ENCODE assay signal across 23 cellular contexts in genomic region chr21:36717901-36718465, GRCh38. TPM values are rescaled to one million over a fixed set of nuclear protein-coding genes. Genes with fewer than 3 reads are reported as not detected.
"Had no signal": no experiment of that assay in that cellular context is flagged by ENCODE, and none has a peak within 500 bp of the region (broad histone marks: within the 10 kb centered on the region; RNA-seq: fewer than 3 reads in every experiment).

No MANE protein-coding gene starts in this region.

- H3K4me3 ChIP-seq: coronary artery, left lung, lung, neural progenitor cell, tibial artery had no signal

- H3K36me3 ChIP-seq: left lung, neural progenitor cell, tibial artery, WERI-Rb-1 had no signal

- H3K4me1 Mint-ChIP-seq: activated naive CD8-positive, alpha-beta T cell treated with anti-CD3 and anti-CD28 coated beads, Interleukin-2, amount 10 ng/mL, durations not matched to agents 7 days and 5 days; naive thymus-derived CD4-positive, alpha-beta T cell; T-cell had no signal

- H3K27ac Mint-ChIP-seq: activated naive CD8-positive, alpha-beta T cell treated with anti-CD3 and anti-CD28 coated beads, Interleukin-2, amount 10 ng/mL, durations not matched to agents 7 days and 5 days; activated T-cell treated with anti-CD3 and anti-CD28 coated beads, Interleukin-2, amount 50 U/mL, for 24 hours; activated T-helper 17 cell treated with anti-CD3 and anti-CD28 coated beads, Interleukin-2, amount 50 U/mL, for 72 hours; naive thymus-derived CD4-positive, alpha-beta T cell; neural progenitor cell; T-cell; T-helper 2 cell treated with Interferon-gamma antibody and Interleukin-4, amounts not matched to agents 5 μg/mL and 100 μg/mL, for 36 hours had no signal

- H2AFZ ChIP-seq: neural progenitor cell had no signal

- H3K9me3 ChIP-seq: left lung, tibial artery had no signal

- H3K27ac ChIP-seq: coronary artery, left lung, neural progenitor cell, tibial artery, WERI-Rb-1 had no signal

- H3K4me1 ChIP-seq: left lung, neural progenitor cell, tibial artery had no signal

- H3K4me2 ChIP-seq: neural progenitor cell had no signal

- H3K4me3 Mint-ChIP-seq: activated naive CD8-positive, alpha-beta T cell treated with anti-CD3 and anti-CD28 coated beads, Interleukin-2, amount 10 ng/mL, durations not matched to agents 7 days and 5 days; activated T-cell treated with anti-CD3 and anti-CD28 coated beads, Interleukin-2, amount 50 U/mL, for 24 hours; activated T-helper 17 cell treated with anti-CD3 and anti-CD28 coated beads, Interleukin-2, amount 50 U/mL, for 72 hours; naive thymus-derived CD4-positive, alpha-beta T cell; neural progenitor cell; T-cell; T-helper 2 cell treated with Interferon-gamma antibody and Interleukin-4, amounts not matched to agents 5 μg/mL and 100 μg/mL, for 36 hours had no signal

- ATAC-seq: activated T-helper 17 cell treated with anti-CD3 and anti-CD28 coated beads, Interleukin-2, amount 50 U/mL, for 72 hours; left lung; naive thymus-derived CD4-positive, alpha-beta T cell; stimulated activated naive CD8-positive, alpha-beta T cell treated with anti-CD3 and anti-CD28 coated beads, Interleukin-15, Interleukin-2, amounts not matched to agents 100 U/mL and 50 U/mL, for 24 hours; T-cell had no signal

- DNase-seq: activated CD8-positive, alpha-beta memory T cell treated with anti-CD3 and anti-CD28 coated beads for 24 hours; activated CD8-positive, alpha-beta memory T cell treated with anti-CD3 and anti-CD28 coated beads, Interleukin-2, amount 50 U/mL, for 4 hours; activated naive CD4-positive, alpha-beta T cell treated with Interleukin-2 at 50 U/mL for 16 hours; activated naive CD8-positive, alpha-beta T cell treated with anti-CD3 and anti-CD28 coated beads, Interleukin-2, amount 10 ng/mL, durations not matched to agents 7 days and 5 days; activated T-cell treated with anti-CD3 and anti-CD28 coated beads, Interleukin-2, amount 50 U/mL, for 24 hours; cerebellar nuclear complex; foreskin fibroblast; naive thymus-derived CD4-positive, alpha-beta T cell; retina; stimulated activated CD4-positive, alpha-beta T cell treated with anti-CD3 and anti-CD28 coated beads, Interleukin-4, amount 100 ng/mL, for 24 hours; stimulated activated naive CD8-positive, alpha-beta T cell treated with anti-CD3 and anti-CD28 coated beads, Interleukin-15, Interleukin-2, amounts not matched to agents 100 U/mL and 50 U/mL, for 24 hours; substantia nigra; WERI-Rb-1 had no signal

- H3K9me3 Mint-ChIP-seq: activated naive CD8-positive, alpha-beta T cell treated with anti-CD3 and anti-CD28 coated beads, Interleukin-2, amount 10 ng/mL, durations not matched to agents 7 days and 5 days; activated T-cell treated with anti-CD3 and anti-CD28 coated beads, Interleukin-2, amount 50 U/mL, for 24 hours; activated T-helper 17 cell treated with anti-CD3 and anti-CD28 coated beads, Interleukin-2, amount 50 U/mL, for 72 hours; neural progenitor cell; T-cell; T-helper 2 cell treated with Interferon-gamma antibody and Interleukin-4, amounts not matched to agents 5 μg/mL and 100 μg/mL, for 36 hours had no signal

- H3K36me3 Mint-ChIP-seq: activated naive CD8-positive, alpha-beta T cell treated with anti-CD3 and anti-CD28 coated beads, Interleukin-2, amount 10 ng/mL, durations not matched to agents 7 days and 5 days; neural progenitor cell; T-cell had no signal

RNA-seq across cellular contexts. Expression of gene SIM2, which starts 19.1 kb away (rescaled TPM):
- total RNA-seq: activated naive CD8-positive, alpha-beta T cell treated with anti-CD3 and anti-CD28 coated beads, Interleukin-2, amount 10 ng/mL, durations not matched to agents 7 days and 5 days; fibroblast of lung; left lung; lung; posterior vena cava had no signal
- polyA plus RNA-seq: lung; naive thymus-derived CD4-positive, alpha-beta T cell had no signal
